Comparison of ENCODE assay signal across 15 cellular contexts in genomic region chr5:133828727-133829126, GRCh38.
"Had no signal": no experiment of that assay in that cellular context is flagged by ENCODE, and none has a peak within 500 bp of the region (broad histone marks: within the 10 kb centered on the region; RNA-seq: fewer than 3 reads in every experiment).

No MANE protein-coding gene starts in this region.

- H3K4me3 ChIP-seq: coronary artery, esophagus muscularis mucosa, upper lobe of left lung had no signal

- DNase-seq: activated CD4-positive, alpha-beta T cell treated with anti-CD3 and anti-CD28 coated beads, Interleukin-2, amount 10 ng/mL, durations not matched to agents 24 days and 14 days; activated CD4-positive, CD25-positive, alpha-beta regulatory T cell; activated CD8-positive, alpha-beta memory T cell treated with anti-CD3 and anti-CD28 coated beads, Interleukin-2, amount 50 U/mL, for 48 hours; activated naive CD8-positive, alpha-beta T cell treated with anti-CD3 and anti-CD28 coated beads for 36 hours; effector CD4-positive, alpha-beta T cell; hippocampal formation; kidney glomerular epithelial cell; stimulated activated naive CD8-positive, alpha-beta T cell treated with anti-CD3 and anti-CD28 coated beads, Interleukin-15, amount 100 ng/mL, for 72 hours; upper lobe of left lung had no signal

- H3K4me1 ChIP-seq: esophagus muscularis mucosa, upper lobe of left lung had no signal

- ATAC-seq: sciatic nerve; stimulated activated naive CD8-positive, alpha-beta T cell treated with anti-CD3 and anti-CD28 coated beads, Interleukin-15, amount 100 ng/mL, for 72 hours had no signal

- H3K4me3 Mint-ChIP-seq: activated CD4-positive, alpha-beta T cell treated with anti-CD3 and anti-CD28 coated beads, Interleukin-2, amount 10 ng/mL, durations not matched to agents 24 days and 14 days; activated naive CD8-positive, alpha-beta T cell treated with anti-CD3 and anti-CD28 coated beads for 36 hours; activated T-helper 1 cell treated with anti-CD3 and anti-CD28 coated beads, Interleukin-12 subunit alpha, Interleukin-12 subunit beta, Interleukin-2, Interleukin-4 antibody, amounts not matched to agents 30 ng/mL and 10 ng/mL and 1 ng/mL, durations not matched to agents 14 hours and 24 hours and 36 hours; brain; central memory CD8-positive, alpha-beta T cell; stimulated activated naive CD8-positive, alpha-beta T cell treated with anti-CD3 and anti-CD28 coated beads, Interleukin-15, amount 100 ng/mL, for 72 hours had no signal

- H3K9me3 Mint-ChIP-seq: activated CD4-positive, alpha-beta T cell treated with anti-CD3 and anti-CD28 coated beads, Interleukin-2, amount 10 ng/mL, durations not matched to agents 24 days and 14 days; activated T-helper 1 cell treated with anti-CD3 and anti-CD28 coated beads, Interleukin-12 subunit alpha, Interleukin-12 subunit beta, Interleukin-2, Interleukin-4 antibody, amounts not matched to agents 30 ng/mL and 10 ng/mL and 1 ng/mL, durations not matched to agents 14 hours and 24 hours and 36 hours; central memory CD8-positive, alpha-beta T cell; stimulated activated naive CD8-positive, alpha-beta T cell treated with anti-CD3 and anti-CD28 coated beads, Interleukin-15, amount 100 ng/mL, for 72 hours had no signal

- H3K27me3 Mint-ChIP-seq: activated naive CD8-positive, alpha-beta T cell treated with anti-CD3 and anti-CD28 coated beads for 36 hours; stimulated activated naive CD8-positive, alpha-beta T cell treated with anti-CD3 and anti-CD28 coated beads, Interleukin-15, amount 100 ng/mL, for 72 hours had no signal

- H3K36me3 Mint-ChIP-seq: activated naive CD8-positive, alpha-beta T cell treated with anti-CD3 and anti-CD28 coated beads for 36 hours; brain had no signal

- H3K27me3 ChIP-seq: upper lobe of left lung had no signal

- H3K27ac Mint-ChIP-seq: activated CD4-positive, alpha-beta T cell treated with anti-CD3 and anti-CD28 coated beads, Interleukin-2, amount 10 ng/mL, durations not matched to agents 24 days and 14 days; activated naive CD8-positive, alpha-beta T cell treated with anti-CD3 and anti-CD28 coated beads for 36 hours; activated T-helper 1 cell treated with anti-CD3 and anti-CD28 coated beads, Interleukin-12 subunit alpha, Interleukin-12 subunit beta, Interleukin-2, Interleukin-4 antibody, amounts not matched to agents 30 ng/mL and 10 ng/mL and 1 ng/mL, durations not matched to agents 14 hours and 24 hours and 36 hours had no signal

- H3K36me3 ChIP-seq: esophagus muscularis mucosa, upper lobe of left lung had no signal

- H3K9me3 ChIP-seq: esophagus muscularis mucosa, upper lobe of left lung had no signal

- H3K27ac ChIP-seq: coronary artery, esophagus muscularis mucosa, upper lobe of left lung had no signal
